12 cellular contexts compared by ENCODE assay signal in genomic region chr2:207734636-207735512, GRCh38. TPM values are rescaled to one million over a fixed set of nuclear protein-coding genes. Genes with fewer than 3 reads are reported as not detected.
DNase-seq lines count a peak whose midpoint lies in the region; ATAC-seq, FAIRE-seq and TF ChIP-seq lines count a peak whose summit lies in the region.
"Had no signal": no experiment of that assay in that cellular context is flagged by ENCODE, and none has a peak within 500 bp of the region (broad histone marks: within the 10 kb centered on the region; RNA-seq: fewer than 3 reads in every experiment).

No MANE protein-coding gene starts in this region.

- DNase-seq in kidney (no peak), pancreas (no peak), urothelium cell line (ENCODE audit: low spot score) (no peak), DMS53 (lab: John Stamatoyannopoulos, UW) (no peak)
- DNase-seq: DMS153, H7, NCI-H1417 treated with DMSO at 0.1 percent for 48 hours, NCI-H510A treated with DMSO at 0.1 percent for 48 hours had no signal

- H3K36me3 ChIP-seq in kidney (ENCODE audit: control insufficient read depth in 1 of 2, insufficient read depth in 2 of 2, low read length in 2 of 2) (no peaks in the 10 kb centered on the region), pancreas (no peaks in the 10 kb centered on the region)

- peaks cover 0 to 7% of the 10 kb centered on the region in 2 donors for H3K4me1 ChIP-seq in kidney (ENCODE audit: control insufficient read depth in 1 of 2, insufficient read depth in 1 of 2, low read depth in 1 of 2, low read length in 2 of 2)
- H3K4me1 ChIP-seq in pancreas, result peaks cover 0 to 11% (median 9%) of the 10 kb centered on the region in 3 donors

- no peaks in the 10 kb centered on the region for H3K27me3 ChIP-seq in pancreas

- H3K9me3 ChIP-seq in kidney (ENCODE audit: control insufficient read depth in 1 of 2, low read length in 2 of 2), result no peaks in the 10 kb centered on the region
- H3K9me3 ChIP-seq in pancreas, result no peaks in the 10 kb centered on the region

- H3K4me3 ChIP-seq in kidney (ENCODE audit: low read length in 2 of 2), result peak overlapping the region in 1 of 2 donors; percentile 7
- H3K4me3 ChIP-seq in pancreas, result no peak overlapping the region

- peak; percentile 75 to 92 (median 90) for ATAC-seq in pancreas
- no peak for ATAC-seq in HG02840 (IDR thresholded peaks at IDR 0.05; ENCODE audit: low FRiP score, unreplicated experiment)
- ATAC-seq: Right ventricle myocardium inferior had no signal

- intact Hi-C loops in kidney (cut with DNase I), result no loop called here
- intact Hi-C loops in pancreas (cut with DNase I), result no loop called here

- FAIRE-seq in G401.6 (lab: Jason Lieb, UNC), result peak; percentile 42
- FAIRE-seq in kidney (lab: Jason Lieb, UNC), result peak; percentile 88
- FAIRE-seq in pancreas (lab: Jason Lieb, UNC), result peak; percentile 47
- FAIRE-seq in urothelium cell line (lab: Jason Lieb, UNC), result no peak

- 47 to 50% methylated on average over 4 of the region's 4 CpGs for WGBS in pancreas, 2 donors

- H3K27ac ChIP-seq in VCaP (no peak overlapping the region), kidney (ENCODE audit: low read depth in 2 of 2, low read length in 2 of 2) (no peak overlapping the region), pancreas (no peak overlapping the region)

- no peak overlapping the region for H3K9ac ChIP-seq in kidney (ENCODE audit: low read length in 2 of 2)

- TF ChIP-seq CTCF in VCaP (conservative IDR thresholded peaks at IDR 0.05) (peak; percentile 49), kidney (IDR thresholded peaks at IDR 0.05; ENCODE audit: borderline replicate concordance, extremely low read depth, insufficient read depth) (no peak), pancreas (IDR thresholded peaks at IDR 0.05) (no peak)

RNA-seq across cellular contexts. Expression of gene CCNYL1, which starts 23.4 kb away (rescaled TPM):
- total RNA-seq in kidney (14.6 TPM), pancreas (10 to 100 TPM in 4 of 6 donors, 1 to 10 TPM in 2; 8.4 to 12.4 (median 11.9) TPM)
- polyA plus RNA-seq in kidney (ENCODE audit: insufficient read depth, low read depth, low replicate concordance) (6.7 TPM), pancreas (1 to 10 TPM; 5.2 to 5.3 TPM)

RNA-seq across cellular contexts. Expression of gene FZD5, which starts 34.8 kb away (rescaled TPM):
- total RNA-seq in kidney, result 24.2 TPM
- 4.1 TPM for polyA plus RNA-seq in kidney (ENCODE audit: insufficient read depth, low read depth, low replicate concordance)
- 10 to 100 TPM; 13.7 to 23.0 (median 15.7) TPM for total RNA-seq in pancreas
- polyA plus RNA-seq in pancreas, result 1 to 10 TPM; 5.3 to 7.2 TPM
